ENCODE assay signal across 17 cellular contexts in the genomic region with DNA sequence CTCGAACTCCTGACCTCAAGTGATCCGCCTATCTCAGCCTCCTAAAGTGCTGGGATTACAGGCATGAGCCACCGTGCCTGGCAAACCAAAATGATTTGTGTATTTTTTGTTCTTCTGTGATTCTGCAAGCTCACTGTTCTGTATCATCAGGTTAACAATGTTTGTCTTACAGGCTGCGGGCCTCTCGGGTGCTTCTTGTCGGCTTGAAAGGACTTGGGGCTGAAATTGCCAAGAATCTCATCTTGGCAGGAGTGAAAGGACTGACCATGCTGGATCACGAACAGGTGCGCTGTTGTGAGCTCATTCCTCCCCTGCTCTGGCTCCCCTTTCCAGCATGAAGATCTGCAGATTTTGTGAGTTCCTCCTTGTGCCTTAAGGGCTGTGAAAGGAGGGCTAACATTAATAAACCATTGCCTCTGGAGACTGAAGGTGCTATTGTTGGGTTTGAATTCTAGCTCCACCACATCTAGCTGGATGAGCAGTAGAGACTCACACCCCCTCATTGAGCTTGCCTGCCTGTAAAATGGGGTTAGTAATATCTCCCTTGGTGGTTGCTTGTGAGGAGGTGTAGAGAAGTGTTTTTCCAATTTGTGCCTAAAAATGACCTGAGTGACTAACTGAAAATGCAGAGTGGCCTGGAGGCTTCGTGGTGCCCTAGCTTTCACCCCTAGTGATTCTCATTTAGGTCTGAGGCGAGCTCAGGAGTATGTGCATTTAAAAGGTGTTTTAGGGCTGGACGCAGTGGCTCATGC. TPM values are rescaled to one million over a fixed set of nuclear protein-coding genes. Genes with fewer than 3 reads are reported as not detected.
DNase-seq lines count a peak whose midpoint lies in the region; ATAC-seq, FAIRE-seq and TF ChIP-seq lines count a peak whose summit lies in the region.
"Had no signal": no experiment of that assay in that cellular context is flagged by ENCODE, and none has a peak within 500 bp of the region (broad histone marks: within the 10 kb centered on the region; RNA-seq: fewer than 3 reads in every experiment).

No MANE protein-coding gene starts in this region.

- TF ChIP-seq CTCF in neural crest cell (conservative IDR thresholded peaks at IDR 0.05) (no peak), foreskin keratinocyte (conservative IDR thresholded peaks at IDR 0.05) (no peak), HepG2 (CRISPR knock-in tag; IDR thresholded peaks at IDR 0.05) (no peak)

- H2AFZ ChIP-seq in Karpas-422 (ENCODE audit: low read length) (no peak overlapping the region), HepG2 (ENCODE audit: low read length) (no peak overlapping the region)

- H3K36me3 ChIP-seq in Karpas-422 (ENCODE audit: insufficient read depth, low read length) (peaks cover 41% of the 10 kb centered on the region), HepG2 (replicated peaks in 1 of 2; ENCODE audit: control insufficient read depth in 1 of 2, insufficient read depth in 2 of 2, low read length in 2 of 2) (peaks cover 27 to 66% of the 10 kb centered on the region in 2 experiments)

- CTCF ChIA-PET in HepG2 (lab: Yijun Ruan, JAX; ENCODE audit: low intra/inter-chr PET ratio, low total read pairs): no interaction called here

- intact Hi-C loops in HepG2 (cut with micrococcal nuclease; ENCODE audit: unreplicated experiment): no loop called here

- H3K4me1 ChIP-seq in foreskin keratinocyte (no peaks in the 10 kb centered on the region), Karpas-422 (ENCODE audit: low read length) (no peaks in the 10 kb centered on the region), HepG2 (ENCODE audit: insufficient read depth, low read length) (no peaks in the 10 kb centered on the region)

- WGBS in HepG2 (ENCODE audit: low lambda C conversion rate): 99% methylated on average over 10 of the region's 11 CpGs

- H3K9ac ChIP-seq in Karpas-422 (ENCODE audit: low read length): no peak overlapping the region
- H3K9ac ChIP-seq in HepG2 (ENCODE audit: insufficient read depth, low read depth, low read length): no peak overlapping the region

- ATAC-seq in foreskin keratinocyte (no peak), HepG2 (no peak), GM19395 (IDR thresholded peaks at IDR 0.05; ENCODE audit: unreplicated experiment) (no peak)

- H3K4me1 Mint-ChIP-seq in activated naive CD4-positive, alpha-beta T cell treated with anti-CD3 and anti-CD28 coated beads, Interleukin-2, amount 50 U/mL, for 24 hours: peaks cover 61% of the 10 kb centered on the region
- H3K4me1 Mint-ChIP-seq in neural crest cell: peaks cover 17% of the 10 kb centered on the region

- H3K36me3 Mint-ChIP-seq in activated naive CD4-positive, alpha-beta T cell treated with anti-CD3 and anti-CD28 coated beads, Interleukin-2, amount 50 U/mL, for 24 hours: peaks cover 18% of the 10 kb centered on the region
- peaks cover 24% of the 10 kb centered on the region for H3K36me3 Mint-ChIP-seq in neural crest cell (ENCODE audit: low read depth)

- POLR2A ChIA-PET in HepG2 (lab: Yijun Ruan, JAX): no interaction called here

- H3K9me3 ChIP-seq in Karpas-422 (ENCODE audit: low read length): no peaks in the 10 kb centered on the region
- H3K9me3 ChIP-seq in HepG2 (ENCODE audit: low read length): no peaks in the 10 kb centered on the region
- H3K9me3 ChIP-seq: SJSA1, thoracic aorta had no signal

- no peak overlapping the region for H3K27ac ChIP-seq in foreskin keratinocyte
- H3K27ac ChIP-seq in Karpas-422 (ENCODE audit: low read length): no peak overlapping the region
- H3K27ac ChIP-seq in HepG2 (ENCODE audit: extremely low read length, insufficient read depth, low read length): no peak overlapping the region
- H3K27ac ChIP-seq: SJSA1, thoracic aorta had no signal

- TF ChIP-seq EP300 in HepG2 (IDR thresholded peaks at IDR 0.05; ENCODE audit: low read depth in 2 of 2, low read length in 2 of 2) (no peak), HepG2 (CRISPR knock-in tag; IDR thresholded peaks at IDR 0.05; ENCODE audit: borderline replicate concordance) (no peak)

- FAIRE-seq in HepG2 (lab: Jason Lieb, UNC): no peak
- FAIRE-seq: colon, keratinocyte, TTC549 had no signal

- H3K79me2 ChIP-seq in Karpas-422 (ENCODE audit: low read length) (peaks cover 82% of the 10 kb centered on the region), HepG2 (ENCODE audit: insufficient read depth, low read length) (peaks cover 48% of the 10 kb centered on the region)

- no peaks in the 10 kb centered on the region for H3K9me3 Mint-ChIP-seq in activated naive CD4-positive, alpha-beta T cell treated with anti-CD3 and anti-CD28 coated beads, Interleukin-2, amount 50 U/mL, for 24 hours
- no peaks in the 10 kb centered on the region for H3K9me3 Mint-ChIP-seq in neural crest cell

- no peak for TF ChIP-seq RAD21 in HepG2 (CRISPR knock-in tag; IDR thresholded peaks at IDR 0.05)

- no peaks in the 10 kb centered on the region for H3K9me2 ChIP-seq in Karpas-422 (replicated peaks; ENCODE audit: insufficient read depth, low read length)

- H3K27me3 ChIP-seq in foreskin keratinocyte (no peaks in the 10 kb centered on the region), Karpas-422 (ENCODE audit: low read length) (no peaks in the 10 kb centered on the region), HepG2 (ENCODE audit: control insufficient read depth in 1 of 2, insufficient read depth in 2 of 2, low read length in 2 of 2) (no peaks in the 10 kb centered on the region)
- H3K27me3 ChIP-seq: SJSA1 had no signal

- no peak for TF ChIP-seq POLR2A in HepG2 (IDR thresholded peaks at IDR 0.05; ENCODE audit: insufficient read depth in 1 of 2, low read depth in 2 of 2, low read length in 2 of 2)

- H3K4me3 ChIP-seq in Karpas-422 (ENCODE audit: low read length) (no peak overlapping the region), HepG2 (replicated peaks in 1 of 3; ENCODE audit: insufficient read depth in 1 of 3, low read depth in 2 of 3, low read length in 3 of 3) (no peak overlapping the region)
- H3K4me3 ChIP-seq: SJSA1, thoracic aorta had no signal

- no peak overlapping the region for H3K4me3 Mint-ChIP-seq in activated naive CD4-positive, alpha-beta T cell treated with anti-CD3 and anti-CD28 coated beads, Interleukin-2, amount 50 U/mL, for 24 hours
- no peak overlapping the region for H3K4me3 Mint-ChIP-seq in neural crest cell

- H3K4me2 ChIP-seq in Karpas-422 (ENCODE audit: low read depth, low read length, poor library complexity, severe bottlenecking) (no peak overlapping the region), HepG2 (ENCODE audit: low read depth, low read length) (no peak overlapping the region)

- no TSS peak for BruUV-seq in HepG2 (replicated peaks; lab: Mats Ljungman, UMichigan)

- in situ Hi-C loops in HepG2 (cut with HindIII; ENCODE audit: extremely low pct_ligation_motif_present, low pct_unique_long_range_greater_than_20kb): no loop called here

- H3K27ac Mint-ChIP-seq in activated naive CD4-positive, alpha-beta T cell treated with anti-CD3 and anti-CD28 coated beads, Interleukin-2, amount 50 U/mL, for 24 hours: peak overlapping the region; percentile 37
- peak overlapping the region; percentile 87 for H3K27ac Mint-ChIP-seq in neural crest cell (ENCODE audit: unreplicated experiment)

- DNase-seq in activated naive CD4-positive, alpha-beta T cell treated with anti-CD3 and anti-CD28 coated beads, Interleukin-2, amount 50 U/mL, for 16 hours: no peak
- DNase-seq in astrocyte of the hippocampus (ENCODE audit: low read depth, low spot score): peak; percentile 39
- DNase-seq in neural crest cell (ENCODE audit: low read depth, low spot score): no peak
- no peak for DNase-seq in foreskin keratinocyte
- DNase-seq in Karpas-422: no peak
- no peak for DNase-seq in HepG2 (ENCODE audit: low spot score)
- DNase-seq: GF-D8, glutamatergic neuron, NCI-H146, NCI-H446 treated with DMSO at 0.1 percent for 48 hours had no signal

- H4K20me1 ChIP-seq in Karpas-422 (ENCODE audit: insufficient read depth, low read depth, low read length) (peaks cover 21% of the 10 kb centered on the region), HepG2 (ENCODE audit: insufficient read depth, low read length) (0 out of 2 replicates have a peak, but pooled peaks cover 5% of the 10 kb centered on the region)

- H3K27me3 Mint-ChIP-seq in activated naive CD4-positive, alpha-beta T cell treated with anti-CD3 and anti-CD28 coated beads, Interleukin-2, amount 50 U/mL, for 24 hours: no peaks in the 10 kb centered on the region
- H3K27me3 Mint-ChIP-seq in neural crest cell (ENCODE audit: low read depth): no peaks in the 10 kb centered on the region

RNA-seq across cellular contexts. Expression of a gene that starts 12.9 kb away (rescaled TPM):
- total RNA-seq in neural crest cell: 272 and 280 TPM in 2 replicates
- 132 and 147 TPM in 2 replicates for total RNA-seq in foreskin keratinocyte
- polyA plus RNA-seq in foreskin keratinocyte: 132 and 147 TPM in 2 replicates
- total RNA-seq in Karpas-422 (2014; rRNA removed; shearing (Covaris generic); ENCODE audit: low replicate concordance): 47.5 and 83.0 TPM in 2 replicates
- 197 and 250 TPM in 2 replicates for total RNA-seq in HepG2 (2016; rRNA removed; fragmentation: Illumina TruSeq; extraction: Trizol)
- 27.4 and 28.3 TPM in 2 replicates for total RNA-seq in HepG2 (2016; cell fraction: cytosol; rRNA removed; fragmentation: Illumina TruSeq; extraction: Trizol; ENCODE audit: low read depth)
- total RNA-seq in HepG2 (2016; cell fraction: insoluble cytoplasmic fraction; rRNA removed; fragmentation: Illumina TruSeq; extraction: Trizol): 203 and 249 TPM in 2 replicates
- total RNA-seq in HepG2 (2016; cell fraction: membrane; rRNA removed; fragmentation: Illumina TruSeq; extraction: Trizol): 68.8 and 71.8 TPM in 2 replicates
- total RNA-seq in HepG2 (2016; cell fraction: nucleus; rRNA removed; fragmentation: Illumina TruSeq; extraction: Trizol): 79.5 and 90.1 TPM in 2 replicates
- 73.2 and 87.6 TPM in 2 replicates for polyA plus RNA-seq in HepG2 (2011; rRNA removed)
- polyA plus RNA-seq in HepG2 (2011; cell fraction: cytosol; rRNA removed): 88.2 and 89.6 TPM in 2 replicates
- polyA plus RNA-seq in HepG2 (2011; cell fraction: nucleus; rRNA removed): 26.8 and 31.7 TPM in 2 replicates
- 92.3 and 105 TPM in 2 replicates for polyA plus RNA-seq in HepG2 (2012)
- 24.4 and 24.9 TPM in 2 replicates for polyA plus RNA-seq in HepG2 (2016; cell fraction: cytosol; fragmentation: Illumina TruSeq; extraction: Trizol; ENCODE audit: low read depth)
- 266 and 269 TPM in 2 replicates for polyA plus RNA-seq in HepG2 (2016; cell fraction: insoluble cytoplasmic fraction; fragmentation: Illumina TruSeq; extraction: Trizol; ENCODE audit: low read depth)
- 52.5 and 52.7 TPM in 2 replicates for polyA plus RNA-seq in HepG2 (2016; cell fraction: membrane; fragmentation: Illumina TruSeq; extraction: Trizol; ENCODE audit: low read depth)
- 107 and 114 TPM in 2 replicates for polyA plus RNA-seq in HepG2 (2016; cell fraction: nucleus; fragmentation: Illumina TruSeq; extraction: Trizol; ENCODE audit: insufficient read depth, low read depth)
- polyA minus RNA-seq in HepG2 (2011; rRNA and poly(A)+ RNA removed; ENCODE audit: low replicate concordance): 68.8 and 79.3 TPM in 2 replicates
- polyA minus RNA-seq in HepG2 (2011; cell fraction: cytosol; rRNA and poly(A)+ RNA removed): 36.7 and 40.2 TPM in 2 replicates
- polyA minus RNA-seq in HepG2 (2011; cell fraction: nucleus; rRNA and poly(A)+ RNA removed): 15.1 and 20.1 TPM in 2 replicates

RNA-seq across cellular contexts. Expression of a gene that starts 29.9 kb away (rescaled TPM):
- total RNA-seq in neural crest cell (103 and 104 TPM in 2 replicates), foreskin keratinocyte (27.1 and 27.3 TPM in 2 replicates), HepG2 (2016; rRNA removed; fragmentation: Illumina TruSeq; extraction: Trizol) (10.7 and 11.2 TPM in 2 replicates)
- polyA plus RNA-seq in foreskin keratinocyte (7.5 and 8.4 TPM in 2 replicates), HepG2 (2011; rRNA removed) (1.8 and 2.7 TPM in 2 replicates)
- total RNA-seq in Karpas-422 (2014; rRNA removed; shearing (Covaris generic); ENCODE audit: low replicate concordance): 13.0 and 29.4 TPM in 2 replicates
- total RNA-seq in HepG2 (2016; cell fraction: cytosol; rRNA removed; fragmentation: Illumina TruSeq; extraction: Trizol; ENCODE audit: low read depth): 1.5 and 1.6 TPM in 2 replicates
- total RNA-seq in HepG2 (2016; cell fraction: insoluble cytoplasmic fraction; rRNA removed; fragmentation: Illumina TruSeq; extraction: Trizol): 9.3 and 12.3 TPM in 2 replicates
- 5.3 and 5.7 TPM in 2 replicates for total RNA-seq in HepG2 (2016; cell fraction: membrane; rRNA removed; fragmentation: Illumina TruSeq; extraction: Trizol)
- 13.6 and 15.3 TPM in 2 replicates for total RNA-seq in HepG2 (2016; cell fraction: nucleus; rRNA removed; fragmentation: Illumina TruSeq; extraction: Trizol)
- 1.0 and 1.3 TPM in 2 replicates for polyA plus RNA-seq in HepG2 (2011; cell fraction: cytosol; rRNA removed)
- polyA plus RNA-seq in HepG2 (2011; cell fraction: nucleus; rRNA removed): 6.8 and 8.8 TPM in 2 replicates
- 9.4 and 14.6 TPM in 2 replicates for polyA plus RNA-seq in HepG2 (2012)
- 0.51 and 0.61 TPM in 2 replicates for polyA plus RNA-seq in HepG2 (2016; cell fraction: cytosol; fragmentation: Illumina TruSeq; extraction: Trizol; ENCODE audit: low read depth)
- 9.8 and 11.1 TPM in 2 replicates for polyA plus RNA-seq in HepG2 (2016; cell fraction: insoluble cytoplasmic fraction; fragmentation: Illumina TruSeq; extraction: Trizol; ENCODE audit: low read depth)
- 1.3 and 1.9 TPM in 2 replicates for polyA plus RNA-seq in HepG2 (2016; cell fraction: membrane; fragmentation: Illumina TruSeq; extraction: Trizol; ENCODE audit: low read depth)
- polyA plus RNA-seq in HepG2 (2016; cell fraction: nucleus; fragmentation: Illumina TruSeq; extraction: Trizol; ENCODE audit: insufficient read depth, low read depth): 27.0 and 29.7 TPM in 2 replicates
- polyA minus RNA-seq in HepG2 (2011; rRNA and poly(A)+ RNA removed; ENCODE audit: low replicate concordance): 7.1 and 12.2 TPM in 2 replicates
- polyA minus RNA-seq in HepG2 (2011; cell fraction: cytosol; rRNA and poly(A)+ RNA removed): 4.8 and 6.7 TPM in 2 replicates
- 7.2 and 8.1 TPM in 2 replicates for polyA minus RNA-seq in HepG2 (2011; cell fraction: nucleus; rRNA and poly(A)+ RNA removed)
